ENCODE assay signal across 1 cellular context in genomic region chr15:41689083-41689482, GRCh38.
A peak's percentile ranks its signal among the peaks of the same experiment; 100 is the strongest.
TF ChIP-seq lines count a peak whose summit lies in the region.

No MANE protein-coding gene starts in this region.

TF ChIP-seq in K562, 482 proteins besides CTCF, POLR2A, EP300 and RAD21 (continued from another document):
- TF ChIP-seq PRDM10 (IDR thresholded peaks at IDR 0.05; ENCODE audit: partially characterized antibody) (peak; percentile 95), ZNF512 (tag; IDR thresholded peaks at IDR 0.05) (0 out of 2 replicates have a peak, but pooled peaks have one; percentile 14), BRD9 (IDR thresholded peaks at IDR 0.05; ENCODE audit: low read depth, partially characterized antibody) (no peak), RNF2 (IDR thresholded peaks at IDR 0.05) (no peak), PHB2 (IDR thresholded peaks at IDR 0.05; ENCODE audit: low read depth) (0 out of 2 replicates have a peak, but pooled peaks have one; percentile 26), NFIC (IDR thresholded peaks at IDR 0.05) (no peak), ZBTB7A (IDR thresholded peaks at IDR 0.05; ENCODE audit: borderline replicate concordance, control insufficient read depth, low read depth, low read length) (no peak)
